8 cellular contexts compared by ENCODE assay signal in the genomic region with DNA sequence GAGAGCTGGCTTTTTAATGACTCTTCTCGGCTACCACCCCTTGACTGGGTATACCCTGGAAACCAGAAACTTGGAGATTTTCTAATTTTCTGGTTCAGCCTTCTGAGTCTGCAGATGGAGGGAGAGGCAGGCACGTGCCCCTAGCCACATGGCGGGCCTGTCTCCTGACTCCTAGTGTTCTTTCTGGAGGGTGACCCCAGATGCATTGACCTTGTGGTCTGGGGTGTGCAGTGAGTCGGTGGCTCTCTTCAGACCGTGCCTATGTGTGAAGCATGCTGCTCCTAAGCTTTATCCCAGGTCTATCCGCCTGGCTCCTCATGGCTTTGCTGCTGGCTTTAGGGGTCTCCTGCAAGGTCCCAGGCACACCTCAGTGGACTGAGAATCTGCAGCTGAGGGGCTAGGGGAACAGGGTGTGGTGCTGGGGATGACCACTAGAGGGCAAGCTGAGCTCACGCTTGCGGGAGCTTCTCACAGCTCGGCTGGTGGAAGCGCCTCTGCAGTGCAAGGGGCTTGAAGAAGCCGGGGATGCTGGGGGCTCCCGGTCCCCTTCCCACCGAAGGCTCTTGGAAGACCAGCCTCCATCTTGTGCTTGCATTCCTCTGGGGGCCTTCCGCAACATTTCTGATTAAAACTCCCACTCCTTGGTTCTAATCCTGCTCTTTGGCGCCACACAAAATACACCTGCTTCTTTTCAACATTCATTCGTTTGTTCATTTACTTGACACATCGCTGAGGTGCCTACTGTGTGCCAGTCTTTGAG. TPM values are rescaled to one million over a fixed set of nuclear protein-coding genes. Genes with fewer than 3 reads are reported as not detected.
DNase-seq lines count a peak whose midpoint lies in the region; ATAC-seq, FAIRE-seq and TF ChIP-seq lines count a peak whose summit lies in the region.

No MANE protein-coding gene starts in this region.

- no peaks in the 10 kb centered on the region for H3K79me2 ChIP-seq in GM12878 (ENCODE audit: control insufficient read depth, insufficient read depth, low read length)

- no TSS peak for BruUV-seq in GM12878 (replicated peaks; lab: Mats Ljungman, UMichigan)

- WGBS in GM12878 (ENCODE audit: insufficient coverage, insufficient replicate concordance, low lambda C conversion rate, missing lambda C conversion rate) = 21% methylated on average over 17 of the region's 17 CpGs

- no peak overlapping the region for H3K27ac ChIP-seq in GM12878 (ENCODE audit: control insufficient read depth, insufficient read depth)

- H3K4me3 ChIP-seq in GM12878 = no peak overlapping the region

- no peak for TF ChIP-seq EP300 in GM12878 (IDR thresholded peaks at IDR 0.05; ENCODE audit: borderline replicate concordance in 1 of 2, control insufficient read depth in 1 of 2, low read depth in 2 of 2, low read length in 2 of 2)

- H2AFZ ChIP-seq in GM12878 (ENCODE audit: control insufficient read depth, low read depth, low read length) = no peak overlapping the region

- intact Hi-C loops in GM12878 (cut with micrococcal nuclease; ENCODE audit: unreplicated experiment) = loop anchor here (1.0 kb wide), 2 partner anchors 131 to 380 kb away; no protein-coding TSS in a partner anchor

- no peaks in the 10 kb centered on the region for H3K9me3 ChIP-seq in GM12878 (replicated peaks; ENCODE audit: control insufficient read depth, insufficient read depth, low read length)

- no peak for TF ChIP-seq POLR2A in GM12891 (IDR thresholded peaks at IDR 0.05; ENCODE audit: low read depth, low read length)
- TF ChIP-seq POLR2A in GM12878 (IDR thresholded peaks at IDR 0.05; ENCODE audit: low read depth, low read length) = no peak

- no peaks in the 10 kb centered on the region for H3K4me1 ChIP-seq in GM12878 (ENCODE audit: control insufficient read depth, insufficient read depth, low read length)

- RAD21 ChIA-PET in GM12878 (lab: Charles Lee; ENCODE audit: unreplicated experiment) = interaction anchor here (1.0 to 2.3 kb wide), 7 partner anchors 37 to 380 kb away, joined by 3 to 30 read pairs (median 4); no protein-coding TSS in a partner anchor

- no peak overlapping the region for H3K9ac ChIP-seq in GM12878 (ENCODE audit: control insufficient read depth, insufficient read depth, low read length)

- TF ChIP-seq RAD21 in GM12878 (IDR thresholded peaks at IDR 0.05; ENCODE audit: insufficient read depth, low read depth, low read length) = peak; percentile 84

- no peaks in the 10 kb centered on the region; a peak in 1 of 4 replicates for H3K27me3 ChIP-seq in GM12878 (replicated peaks in 1 of 2; ENCODE audit: control insufficient read depth in 2 of 2, insufficient read depth in 2 of 2, low read length in 1 of 2)

- H3K36me3 ChIP-seq in GM12878 (ENCODE audit: control insufficient read depth in 2 of 2, insufficient read depth in 2 of 2, low read length in 1 of 2) = no peaks in the 10 kb centered on the region

- in situ Hi-C loops in GM12878 (cut with MboI) = loop anchor here (5.0 kb wide), 1 partner anchor 378 kb away; no protein-coding TSS in a partner anchor

- POLR2A ChIA-PET in GM12878 (lab: Charles Lee) = no interaction called here

- FAIRE-seq in GM12891 (lab: Jason Lieb, UNC) = peak; percentile 84
- peak; percentile 72 for FAIRE-seq in GM12878 (lab: Jason Lieb, UNC)

- DNase-seq in GM12891 (ENCODE audit: insufficient read length, low spot score) (peak; percentile 72), NCI-H1092 (lab: John Stamatoyannopoulos, UW) (peak; percentile 52), T1000 (lab: John Stamatoyannopoulos, UW) (peak; percentile 27), GM12878 (ENCODE audit: low read depth, low spot score) (peak; percentile 1), iPS DF 4.7 (ENCODE audit: extremely low read depth, low spot score) (peak; percentile 44), smooth muscle cell of the brain vasculature (ENCODE audit: low read depth, low spot score) (peak; percentile 50), GF-D8 (lab: John Stamatoyannopoulos, UW) (no peak)

- ATAC-seq in HG02571 (IDR thresholded peaks at IDR 0.05; ENCODE audit: unreplicated experiment) (peak; percentile 89), GM12878 (peak; percentile 98)

- peaks cover 2% of the 10 kb centered on the region; the same call in 1 of the 2 replicates for H4K20me1 ChIP-seq in GM12878 (ENCODE audit: control insufficient read depth, insufficient read depth)

- CTCF ChIA-PET in GM12878 (lab: Yijun Ruan, JAX) = interaction anchor here (0.6 to 2.0 kb wide), 29 partner anchors 10 to 414 kb away, joined by 3 to 26 read pairs (median 4); partner anchors contain the start of gene NCR3LG1

- SMC1A ChIA-PET in GM12878 (lab: Charles Lee; ENCODE audit: uncharacterized antibody, unreplicated experiment) = interaction anchor here (1.0 to 3.5 kb wide), 4 partner anchors 131 to 380 kb away, joined by 3 to 16 read pairs (median 6); no protein-coding TSS in a partner anchor

- peak; percentile 95 to 98 (median 98) for TF ChIP-seq CTCF in GM12878 (IDR thresholded peaks at IDR 0.05 in 2 of 3, conservative IDR thresholded peaks at IDR 0.05 in 1 of 3; ENCODE audit: control insufficient read depth in 2 of 3, extremely low read depth in 1 of 3, insufficient read depth in 1 of 3, low read depth in 3 of 3, low read length in 3 of 3)

- H3K4me2 ChIP-seq in GM12878 (ENCODE audit: control insufficient read depth, insufficient read depth) = no peak overlapping the region

TF ChIP-seq in GM12891, 5 proteins besides CTCF, POLR2A, EP300 and RAD21:
- no peak for TF ChIP-seq POLR2AphosphoS5 (IDR thresholded peaks at IDR 0.05; ENCODE audit: low read depth, low read length)
- TF ChIP-seq PAX5 (IDR thresholded peaks at IDR 0.05; ENCODE audit: insufficient read depth, low read length, severe bottlenecking) = no peak
- no peak for TF ChIP-seq POU2F2 (IDR thresholded peaks at IDR 0.05; ENCODE audit: low read depth, low read length)
- TF ChIP-seq SPI1 (IDR thresholded peaks at IDR 0.05; ENCODE audit: low read depth, low read length) = no peak
- no peak for TF ChIP-seq TAF1 (IDR thresholded peaks at IDR 0.05; ENCODE audit: low read depth, low read length)

TF ChIP-seq in GM12878, 131 proteins besides CTCF, POLR2A, EP300 and RAD21:
- 0 out of 2 replicates have a peak, but pooled peaks have one; percentile 35 for TF ChIP-seq STAT1 (conservative IDR thresholded peaks at IDR 0.05)
- TF ChIP-seq NR2F1 (conservative IDR thresholded peaks at IDR 0.05) = no peak
- TF ChIP-seq SMC3 (IDR thresholded peaks at IDR 0.05; ENCODE audit: borderline replicate concordance, low read length) = peak; percentile 59
- 0 out of 2 replicates have a peak, but pooled peaks have one; percentile 28 for TF ChIP-seq YY1 (IDR thresholded peaks at IDR 0.05; ENCODE audit: low read depth, low read length)

RNA-seq across cellular contexts. Expression of gene OTOG, which starts 51.8 kb away (rescaled TPM):
- not detected for polyA plus RNA-seq in GM12891 (2012; ENCODE audit: low read depth, missing spikeins)
- total RNA-seq in GM12878 (2013; cell fraction: nucleolus; rRNA removed) = not detected in 2 replicates
- total RNA-seq in GM12878 (2014; rRNA removed) (not detected in 2 replicates), GM12878 (2014; rRNA removed; fragmentation: Illumina TruSeq; extraction: Trizol) (not detected in 2 replicates), GM12878 (2021) (not detected in 2 replicates)
- polyA plus RNA-seq in GM12878 (2011; ENCODE audit: low read depth) = not detected
- polyA plus RNA-seq in GM12878 (2011; rRNA removed) (not detected in 2 replicates), GM12878 (2014; fragmentation: Illumina TruSeq; extraction: Trizol) (not detected in 2 replicates), GM12878 (2014; fragmentation: Nextera tagmentation; extraction: Ambion mirVana) (not detected), GM12878 (2014; rRNA removed) (not detected in 2 replicates), GM12878 (2016; fragmentation: Nextera tagmentation; extraction: Ambion mirVana) (not detected)
- not detected in 2 replicates for polyA plus RNA-seq in GM12878 (2011; cell fraction: cytosol; rRNA removed)
- polyA plus RNA-seq in GM12878 (2011; cell fraction: nucleus; rRNA removed) = 0.01 TPM in 1 of 2 replicates, not detected in the other
- polyA plus RNA-seq in GM12878 (2012) = not detected in 2 replicates
- not detected in 2 replicates for polyA minus RNA-seq in GM12878 (2011; rRNA and poly(A)+ RNA removed)
- not detected in 2 replicates for polyA minus RNA-seq in GM12878 (2011; cell fraction: cytosol; rRNA and poly(A)+ RNA removed)
- polyA minus RNA-seq in GM12878 (2011; cell fraction: nucleus; rRNA and poly(A)+ RNA removed) = not detected in 2 replicates

RNA-seq across cellular contexts. Expression of gene USH1C, which starts 54.7 kb away (rescaled TPM):
- polyA plus RNA-seq in GM12891 (2012; ENCODE audit: low read depth, missing spikeins) = not detected
- total RNA-seq in GM12878 (2013; cell fraction: nucleolus; rRNA removed) = not detected in 2 replicates
- total RNA-seq in GM12878 (2014; rRNA removed) (not detected in 2 replicates), GM12878 (2014; rRNA removed; fragmentation: Illumina TruSeq; extraction: Trizol) (not detected in 2 replicates), GM12878 (2021) (not detected in 2 replicates)
- not detected for polyA plus RNA-seq in GM12878 (2011; ENCODE audit: low read depth)
- polyA plus RNA-seq in GM12878 (2011; rRNA removed) (not detected in 2 replicates), GM12878 (2014; fragmentation: Illumina TruSeq; extraction: Trizol) (not detected in 2 replicates), GM12878 (2014; fragmentation: Nextera tagmentation; extraction: Ambion mirVana) (not detected), GM12878 (2014; rRNA removed) (not detected in 2 replicates), GM12878 (2016; fragmentation: Nextera tagmentation; extraction: Ambion mirVana) (not detected)
- polyA plus RNA-seq in GM12878 (2011; cell fraction: cytosol; rRNA removed) = not detected in 2 replicates
- not detected in 2 replicates for polyA plus RNA-seq in GM12878 (2011; cell fraction: nucleus; rRNA removed)
- polyA plus RNA-seq in GM12878 (2012) = 0.11 TPM in 1 of 2 replicates, not detected in the other
- polyA minus RNA-seq in GM12878 (2011; rRNA and poly(A)+ RNA removed) = not detected in 2 replicates
- polyA minus RNA-seq in GM12878 (2011; cell fraction: cytosol; rRNA and poly(A)+ RNA removed) = not detected in 2 replicates
- polyA minus RNA-seq in GM12878 (2011; cell fraction: nucleus; rRNA and poly(A)+ RNA removed) = not detected in 2 replicates
